In genomic region chr7:30433506-30433905, GRCh38 we compare ENCODE assay signal across 2 cellular contexts.
TF ChIP-seq lines count a peak whose summit lies in the region.

No MANE protein-coding gene starts in this region.

TF ChIP-seq in A549, 52 proteins besides CTCF, POLR2A, EP300 and RAD21 (continued from another document):
- no peak for TF ChIP-seq HMGXB4 (CRISPR knock-in tag; IDR thresholded peaks at IDR 0.05; ENCODE audit: borderline replicate concordance)
- TF ChIP-seq HES2 (IDR thresholded peaks at IDR 0.05) = no peak
- no peak for TF ChIP-seq CBX2 (IDR thresholded peaks at IDR 0.05; ENCODE audit: borderline replicate concordance, low read depth)
- no peak for TF ChIP-seq GATA3 (IDR thresholded peaks at IDR 0.05; ENCODE audit: borderline replicate concordance)
- no peak for TF ChIP-seq HOXB13 (CRISPR knock-in tag; IDR thresholded peaks at IDR 0.05; ENCODE audit: low read depth)
- no peak for TF ChIP-seq NR3C1 (IDR thresholded peaks at IDR 0.05)
- no peak for TF ChIP-seq ELK1 (IDR thresholded peaks at IDR 0.05; ENCODE audit: low read depth, low read length)
- TF ChIP-seq RFX5 (IDR thresholded peaks at IDR 0.05) = no peak
- TF ChIP-seq HEYL (CRISPR knock-in tag; IDR thresholded peaks at IDR 0.05) = no peak
- no peak for TF ChIP-seq MAX (IDR thresholded peaks at IDR 0.05)
- no peak for TF ChIP-seq BCL3 (IDR thresholded peaks at IDR 0.05)
- TF ChIP-seq PHF8 (IDR thresholded peaks at IDR 0.05; ENCODE audit: borderline replicate concordance, low read depth) = no peak
- TF ChIP-seq USF2 (IDR thresholded peaks at IDR 0.05) = no peak
- TF ChIP-seq PBX3 (IDR thresholded peaks at IDR 0.05) = no peak
- no peak for TF ChIP-seq REST (IDR thresholded peaks at IDR 0.05)
- no peak for TF ChIP-seq BHLHE40 (IDR thresholded peaks at IDR 0.05; ENCODE audit: low read depth, low read length)
- no peak for TF ChIP-seq ESRRA (IDR thresholded peaks at IDR 0.05; ENCODE audit: borderline replicate concordance, low read length)

TF ChIP-seq in IMR-90, 13 proteins besides CTCF, POLR2A, EP300 and RAD21 (continued from another document):
- TF ChIP-seq USF2 (IDR thresholded peaks at IDR 0.05; ENCODE audit: low read depth, low read length) (no peak), NFE2L2 (IDR thresholded peaks at IDR 0.05; ENCODE audit: low read depth, low read length) (no peak), CHD1 (IDR thresholded peaks at IDR 0.05; ENCODE audit: low read depth, low read length) (no peak), CEBPB (IDR thresholded peaks at IDR 0.05; ENCODE audit: low read depth, low read length) (no peak)
